ENCODE assay signal across 1 cellular context in genomic region chr4:176380352-176381157, GRCh38.
TF ChIP-seq lines count a peak whose summit lies in the region.

No MANE protein-coding gene starts in this region.

TF ChIP-seq in IMR-90, 13 proteins besides CTCF, POLR2A, EP300 and RAD21 (continued from another document):
- no peak for TF ChIP-seq MAFK (IDR thresholded peaks at IDR 0.05; ENCODE audit: low read depth, low read length)
- no peak for TF ChIP-seq SMC3 (IDR thresholded peaks at IDR 0.05; ENCODE audit: low read depth, low read length)
- TF ChIP-seq ELK1 (IDR thresholded peaks at IDR 0.05; ENCODE audit: borderline replicate concordance, low read depth, low read length): no peak
- TF ChIP-seq CEBPB (IDR thresholded peaks at IDR 0.05; ENCODE audit: low read depth, low read length): no peak
- no peak for TF ChIP-seq MAZ (IDR thresholded peaks at IDR 0.05; ENCODE audit: borderline replicate concordance, low read depth, low read length)
- TF ChIP-seq FOS (IDR thresholded peaks at IDR 0.05; ENCODE audit: low read depth, low read length): no peak
- TF ChIP-seq CHD1 (IDR thresholded peaks at IDR 0.05; ENCODE audit: low read depth, low read length): no peak
- no peak for TF ChIP-seq MXI1 (IDR thresholded peaks at IDR 0.05; ENCODE audit: borderline replicate concordance, low read depth, low read length)
- no peak for TF ChIP-seq USF2 (IDR thresholded peaks at IDR 0.05; ENCODE audit: low read depth, low read length)
- no peak for TF ChIP-seq BHLHE40 (IDR thresholded peaks at IDR 0.05; ENCODE audit: low read depth, low read length)
- no peak for TF ChIP-seq NFE2L2 (IDR thresholded peaks at IDR 0.05; ENCODE audit: low read depth, low read length)
